In the genomic region with DNA sequence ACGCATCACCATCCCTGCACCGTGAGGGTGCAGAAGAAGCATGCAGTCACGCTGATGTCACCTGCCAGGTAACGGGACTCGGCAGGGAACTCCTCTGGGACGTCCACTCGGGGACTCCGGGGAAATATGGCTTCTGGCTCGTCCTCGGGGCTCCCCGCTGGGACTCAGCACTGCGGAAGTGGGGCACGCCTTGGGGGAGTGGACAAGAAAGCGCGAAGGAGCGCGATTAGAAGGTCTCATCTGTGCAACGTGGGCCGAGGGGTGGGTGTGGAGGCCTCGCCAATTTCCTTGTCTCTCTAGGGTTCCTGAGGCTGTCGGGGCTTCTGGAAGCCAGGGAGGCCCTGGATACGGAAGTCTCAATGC, we compare ENCODE assay signal across 1 cellular context.
TF ChIP-seq lines count a peak whose summit lies in the region.

No MANE protein-coding gene starts in this region.

TF ChIP-seq in GM23338, 12 proteins besides CTCF, POLR2A, EP300 and RAD21 (continued from another document):
- TF ChIP-seq, protein P1, sequence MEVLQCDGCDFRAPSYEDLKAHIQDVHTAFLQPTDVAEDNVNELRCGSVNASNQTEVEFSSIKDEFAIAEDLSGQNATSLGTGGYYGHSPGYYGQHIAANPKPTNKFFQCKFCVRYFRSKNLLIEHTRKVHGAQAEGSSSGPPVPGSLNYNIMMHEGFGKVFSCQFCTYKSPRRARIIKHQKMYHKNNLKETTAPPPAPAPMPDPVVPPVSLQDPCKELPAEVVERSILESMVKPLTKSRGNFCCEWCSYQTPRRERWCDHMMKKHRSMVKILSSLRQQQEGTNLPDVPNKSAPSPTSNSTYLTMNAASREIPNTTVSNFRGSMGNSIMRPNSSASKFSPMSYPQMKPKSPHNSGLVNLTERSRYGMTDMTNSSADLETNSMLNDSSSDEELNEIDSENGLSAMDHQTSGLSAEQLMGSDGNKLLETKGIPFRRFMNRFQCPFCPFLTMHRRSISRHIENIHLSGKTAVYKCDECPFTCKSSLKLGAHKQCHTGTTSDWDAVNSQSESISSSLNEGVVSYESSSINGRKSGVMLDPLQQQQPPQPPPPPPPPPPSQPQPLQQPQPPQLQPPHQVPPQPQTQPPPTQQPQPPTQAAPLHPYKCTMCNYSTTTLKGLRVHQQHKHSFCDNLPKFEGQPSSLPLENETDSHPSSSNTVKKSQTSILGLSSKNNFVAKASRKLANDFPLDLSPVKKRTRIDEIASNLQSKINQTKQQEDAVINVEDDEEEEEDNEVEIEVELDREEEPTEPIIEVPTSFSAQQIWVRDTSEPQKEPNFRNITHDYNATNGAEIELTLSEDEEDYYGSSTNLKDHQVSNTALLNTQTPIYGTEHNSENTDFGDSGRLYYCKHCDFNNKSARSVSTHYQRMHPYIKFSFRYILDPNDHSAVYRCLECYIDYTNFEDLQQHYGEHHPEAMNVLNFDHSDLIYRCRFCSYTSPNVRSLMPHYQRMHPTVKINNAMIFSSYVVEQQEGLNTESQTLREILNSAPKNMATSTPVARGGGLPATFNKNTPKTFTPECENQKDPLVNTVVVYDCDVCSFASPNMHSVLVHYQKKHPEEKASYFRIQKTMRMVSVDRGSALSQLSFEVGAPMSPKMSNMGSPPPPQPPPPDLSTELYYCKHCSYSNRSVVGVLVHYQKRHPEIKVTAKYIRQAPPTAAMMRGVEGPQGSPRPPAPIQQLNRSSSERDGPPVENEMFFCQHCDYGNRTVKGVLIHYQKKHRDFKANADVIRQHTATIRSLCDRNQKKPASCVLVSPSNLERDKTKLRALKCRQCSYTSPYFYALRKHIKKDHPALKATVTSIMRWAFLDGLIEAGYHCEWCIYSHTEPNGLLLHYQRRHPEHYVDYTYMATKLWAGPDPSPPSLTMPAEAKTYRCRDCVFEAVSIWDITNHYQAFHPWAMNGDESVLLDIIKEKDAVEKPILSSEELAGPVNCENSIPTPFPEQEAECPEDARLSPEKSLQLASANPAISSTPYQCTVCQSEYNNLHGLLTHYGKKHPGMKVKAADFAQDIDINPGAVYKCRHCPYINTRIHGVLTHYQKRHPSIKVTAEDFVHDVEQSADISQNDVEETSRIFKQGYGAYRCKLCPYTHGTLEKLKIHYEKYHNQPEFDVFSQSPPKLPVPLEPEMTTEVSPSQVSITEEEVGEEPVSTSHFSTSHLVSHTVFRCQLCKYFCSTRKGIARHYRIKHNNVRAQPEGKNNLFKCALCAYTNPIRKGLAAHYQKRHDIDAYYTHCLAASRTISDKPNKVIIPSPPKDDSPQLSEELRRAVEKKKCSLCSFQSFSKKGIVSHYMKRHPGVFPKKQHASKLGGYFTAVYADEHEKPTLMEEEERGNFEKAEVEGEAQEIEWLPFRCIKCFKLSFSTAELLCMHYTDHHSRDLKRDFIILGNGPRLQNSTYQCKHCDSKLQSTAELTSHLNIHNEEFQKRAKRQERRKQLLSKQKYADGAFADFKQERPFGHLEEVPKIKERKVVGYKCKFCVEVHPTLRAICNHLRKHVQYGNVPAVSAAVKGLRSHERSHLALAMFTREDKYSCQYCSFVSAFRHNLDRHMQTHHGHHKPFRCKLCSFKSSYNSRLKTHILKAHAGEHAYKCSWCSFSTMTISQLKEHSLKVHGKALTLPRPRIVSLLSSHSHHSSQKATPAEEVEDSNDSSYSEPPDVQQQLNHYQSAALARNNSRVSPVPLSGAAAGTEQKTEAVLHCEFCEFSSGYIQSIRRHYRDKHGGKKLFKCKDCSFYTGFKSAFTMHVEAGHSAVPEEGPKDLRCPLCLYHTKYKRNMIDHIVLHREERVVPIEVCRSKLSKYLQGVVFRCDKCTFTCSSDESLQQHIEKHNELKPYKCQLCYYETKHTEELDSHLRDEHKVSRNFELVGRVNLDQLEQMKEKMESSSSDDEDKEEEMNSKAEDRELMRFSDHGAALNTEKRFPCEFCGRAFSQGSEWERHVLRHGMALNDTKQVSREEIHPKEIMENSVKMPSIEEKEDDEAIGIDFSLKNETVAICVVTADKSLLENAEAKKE (CRISPR knock-in tag; IDR thresholded peaks at IDR 0.05), result no peak
- TF ChIP-seq, protein P2, sequence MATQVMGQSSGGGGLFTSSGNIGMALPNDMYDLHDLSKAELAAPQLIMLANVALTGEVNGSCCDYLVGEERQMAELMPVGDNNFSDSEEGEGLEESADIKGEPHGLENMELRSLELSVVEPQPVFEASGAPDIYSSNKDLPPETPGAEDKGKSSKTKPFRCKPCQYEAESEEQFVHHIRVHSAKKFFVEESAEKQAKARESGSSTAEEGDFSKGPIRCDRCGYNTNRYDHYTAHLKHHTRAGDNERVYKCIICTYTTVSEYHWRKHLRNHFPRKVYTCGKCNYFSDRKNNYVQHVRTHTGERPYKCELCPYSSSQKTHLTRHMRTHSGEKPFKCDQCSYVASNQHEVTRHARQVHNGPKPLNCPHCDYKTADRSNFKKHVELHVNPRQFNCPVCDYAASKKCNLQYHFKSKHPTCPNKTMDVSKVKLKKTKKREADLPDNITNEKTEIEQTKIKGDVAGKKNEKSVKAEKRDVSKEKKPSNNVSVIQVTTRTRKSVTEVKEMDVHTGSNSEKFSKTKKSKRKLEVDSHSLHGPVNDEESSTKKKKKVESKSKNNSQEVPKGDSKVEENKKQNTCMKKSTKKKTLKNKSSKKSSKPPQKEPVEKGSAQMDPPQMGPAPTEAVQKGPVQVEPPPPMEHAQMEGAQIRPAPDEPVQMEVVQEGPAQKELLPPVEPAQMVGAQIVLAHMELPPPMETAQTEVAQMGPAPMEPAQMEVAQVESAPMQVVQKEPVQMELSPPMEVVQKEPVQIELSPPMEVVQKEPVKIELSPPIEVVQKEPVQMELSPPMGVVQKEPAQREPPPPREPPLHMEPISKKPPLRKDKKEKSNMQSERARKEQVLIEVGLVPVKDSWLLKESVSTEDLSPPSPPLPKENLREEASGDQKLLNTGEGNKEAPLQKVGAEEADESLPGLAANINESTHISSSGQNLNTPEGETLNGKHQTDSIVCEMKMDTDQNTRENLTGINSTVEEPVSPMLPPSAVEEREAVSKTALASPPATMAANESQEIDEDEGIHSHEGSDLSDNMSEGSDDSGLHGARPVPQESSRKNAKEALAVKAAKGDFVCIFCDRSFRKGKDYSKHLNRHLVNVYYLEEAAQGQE (IDR thresholded peaks at IDR 0.05; ENCODE audit: unreplicated experiment), result no peak
